Comparison of ENCODE assay signal across 1 cellular context in genomic region chr10:29329420-29329819, GRCh38.
TF ChIP-seq lines count a peak whose summit lies in the region.

No MANE protein-coding gene starts in this region.

TF ChIP-seq in WTC11, 78 proteins besides CTCF, POLR2A, EP300 and RAD21 (continued from another document):
- TF ChIP-seq ZNF532 (CRISPR knock-in tag; IDR thresholded peaks at IDR 0.05; ENCODE audit: borderline replicate concordance) = no peak
- no peak for TF ChIP-seq FOXK1 (CRISPR knock-in tag; IDR thresholded peaks at IDR 0.05)
- TF ChIP-seq, protein P1, sequence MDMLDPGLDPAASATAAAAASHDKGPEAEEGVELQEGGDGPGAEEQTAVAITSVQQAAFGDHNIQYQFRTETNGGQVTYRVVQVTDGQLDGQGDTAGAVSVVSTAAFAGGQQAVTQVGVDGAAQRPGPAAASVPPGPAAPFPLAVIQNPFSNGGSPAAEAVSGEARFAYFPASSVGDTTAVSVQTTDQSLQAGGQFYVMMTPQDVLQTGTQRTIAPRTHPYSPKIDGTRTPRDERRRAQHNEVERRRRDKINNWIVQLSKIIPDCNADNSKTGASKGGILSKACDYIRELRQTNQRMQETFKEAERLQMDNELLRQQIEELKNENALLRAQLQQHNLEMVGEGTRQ (CRISPR knock-in tag; IDR thresholded peaks at IDR 0.05) = no peak
- no peak for TF ChIP-seq ZNF219 (CRISPR knock-in tag; IDR thresholded peaks at IDR 0.05; ENCODE audit: borderline replicate concordance)
